In the genomic region with DNA sequence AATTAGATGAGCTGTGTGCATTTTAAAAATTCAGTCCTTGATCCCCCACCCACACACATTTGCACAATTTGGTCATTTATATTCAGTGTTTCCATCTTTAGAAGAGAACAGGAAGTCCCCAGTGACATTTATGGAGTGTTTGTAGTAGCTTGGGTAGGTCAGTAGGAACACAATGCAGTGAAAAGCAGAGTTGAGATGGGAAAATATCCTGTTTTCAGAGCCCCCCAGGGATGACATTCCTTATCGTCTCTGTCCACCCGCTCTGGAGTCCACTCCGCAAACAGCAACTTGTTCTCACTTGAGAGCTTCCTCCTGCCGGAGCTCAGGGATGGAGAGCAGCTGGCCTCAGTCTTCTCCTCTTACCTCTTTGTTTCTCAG, we compare ENCODE assay signal across 1 cellular context.
A peak's percentile ranks its signal among the peaks of the same experiment; 100 is the strongest.
TF ChIP-seq lines count a peak whose summit lies in the region.

No MANE protein-coding gene starts in this region.

TF ChIP-seq in GM12878, 131 proteins besides CTCF, POLR2A, EP300 and RAD21 (continued from another document):
- TF ChIP-seq, protein P1, sequence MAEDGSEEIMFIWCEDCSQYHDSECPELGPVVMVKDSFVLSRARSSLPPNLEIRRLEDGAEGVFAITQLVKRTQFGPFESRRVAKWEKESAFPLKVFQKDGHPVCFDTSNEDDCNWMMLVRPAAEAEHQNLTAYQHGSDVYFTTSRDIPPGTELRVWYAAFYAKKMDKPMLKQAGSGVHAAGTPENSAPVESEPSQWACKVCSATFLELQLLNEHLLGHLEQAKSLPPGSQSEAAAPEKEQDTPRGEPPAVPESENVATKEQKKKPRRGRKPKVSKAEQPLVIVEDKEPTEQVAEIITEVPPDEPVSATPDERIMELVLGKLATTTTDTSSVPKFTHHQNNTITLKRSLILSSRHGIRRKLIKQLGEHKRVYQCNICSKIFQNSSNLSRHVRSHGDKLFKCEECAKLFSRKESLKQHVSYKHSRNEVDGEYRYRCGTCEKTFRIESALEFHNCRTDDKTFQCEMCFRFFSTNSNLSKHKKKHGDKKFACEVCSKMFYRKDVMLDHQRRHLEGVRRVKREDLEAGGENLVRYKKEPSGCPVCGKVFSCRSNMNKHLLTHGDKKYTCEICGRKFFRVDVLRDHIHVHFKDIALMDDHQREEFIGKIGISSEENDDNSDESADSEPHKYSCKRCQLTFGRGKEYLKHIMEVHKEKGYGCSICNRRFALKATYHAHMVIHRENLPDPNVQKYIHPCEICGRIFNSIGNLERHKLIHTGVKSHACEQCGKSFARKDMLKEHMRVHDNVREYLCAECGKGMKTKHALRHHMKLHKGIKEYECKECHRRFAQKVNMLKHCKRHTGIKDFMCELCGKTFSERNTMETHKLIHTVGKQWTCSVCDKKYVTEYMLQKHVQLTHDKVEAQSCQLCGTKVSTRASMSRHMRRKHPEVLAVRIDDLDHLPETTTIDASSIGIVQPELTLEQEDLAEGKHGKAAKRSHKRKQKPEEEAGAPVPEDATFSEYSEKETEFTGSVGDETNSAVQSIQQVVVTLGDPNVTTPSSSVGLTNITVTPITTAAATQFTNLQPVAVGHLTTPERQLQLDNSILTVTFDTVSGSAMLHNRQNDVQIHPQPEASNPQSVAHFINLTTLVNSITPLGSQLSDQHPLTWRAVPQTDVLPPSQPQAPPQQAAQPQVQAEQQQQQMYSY (CRISPR knock-in tag; IDR thresholded peaks at IDR 0.05): no peak
- TF ChIP-seq ATF7 (IDR thresholded peaks at IDR 0.05; ENCODE audit: low read depth) (0 out of 2 replicates have a peak, but pooled peaks have one; percentile 30), MTA3 (IDR thresholded peaks at IDR 0.05; ENCODE audit: borderline replicate concordance, low read length) (0 out of 2 replicates have a peak, but pooled peaks have one; percentile 20), SMAD1 (IDR thresholded peaks at IDR 0.05; ENCODE audit: low read depth, partially characterized antibody) (no peak), BRCA1 (IDR thresholded peaks at IDR 0.05; ENCODE audit: low read depth, low read length) (no peak), CBX5 (IDR thresholded peaks at IDR 0.05; ENCODE audit: low read depth) (0 out of 2 replicates have a peak, but pooled peaks have one; percentile 16), IKZF2 (IDR thresholded peaks at IDR 0.05) (0 out of 4 replicates have a peak, but pooled peaks of 1 of the 2 experiments have one; percentile 4), TCF7 (IDR thresholded peaks at IDR 0.05; ENCODE audit: borderline replicate concordance) (no peak), MEF2A (IDR thresholded peaks at IDR 0.05; ENCODE audit: insufficient read depth, low read depth, low read length) (0 out of 2 replicates have a peak, but pooled peaks have one; percentile 53), SRF (IDR thresholded peaks at IDR 0.05; ENCODE audit: low read depth in 2 of 2, low read length in 2 of 2) (0 out of 4 replicates have a peak, but pooled peaks of 1 of the 2 experiments have one; percentile 55), RELA (IDR thresholded peaks at IDR 0.05; ENCODE audit: borderline replicate concordance, partially characterized antibody) (no peak), BACH1 (IDR thresholded peaks at IDR 0.05; ENCODE audit: borderline replicate concordance) (no peak), GABPA (IDR thresholded peaks at IDR 0.05; ENCODE audit: low read depth) (no peak), CBX3 (IDR thresholded peaks at IDR 0.05; ENCODE audit: borderline replicate concordance, low read depth) (no peak), JUNB (IDR thresholded peaks at IDR 0.05) (no peak), CREM (IDR thresholded peaks at IDR 0.05; ENCODE audit: low read depth) (0 out of 2 replicates have a peak, but pooled peaks have one; percentile 9), SPI1 (IDR thresholded peaks at IDR 0.05; ENCODE audit: borderline replicate concordance, insufficient read depth, low read depth, low read length) (peak; percentile 25; the same call in 1 of the 2 replicates)
- TF ChIP-seq, protein P2, sequence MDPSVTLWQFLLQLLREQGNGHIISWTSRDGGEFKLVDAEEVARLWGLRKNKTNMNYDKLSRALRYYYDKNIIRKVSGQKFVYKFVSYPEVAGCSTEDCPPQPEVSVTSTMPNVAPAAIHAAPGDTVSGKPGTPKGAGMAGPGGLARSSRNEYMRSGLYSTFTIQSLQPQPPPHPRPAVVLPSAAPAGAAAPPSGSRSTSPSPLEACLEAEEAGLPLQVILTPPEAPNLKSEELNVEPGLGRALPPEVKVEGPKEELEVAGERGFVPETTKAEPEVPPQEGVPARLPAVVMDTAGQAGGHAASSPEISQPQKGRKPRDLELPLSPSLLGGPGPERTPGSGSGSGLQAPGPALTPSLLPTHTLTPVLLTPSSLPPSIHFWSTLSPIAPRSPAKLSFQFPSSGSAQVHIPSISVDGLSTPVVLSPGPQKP (IDR thresholded peaks at IDR 0.05; ENCODE audit: low read depth, low read length): peak; percentile 52; the same call in 1 of the 2 replicates
- TF ChIP-seq, protein P3, sequence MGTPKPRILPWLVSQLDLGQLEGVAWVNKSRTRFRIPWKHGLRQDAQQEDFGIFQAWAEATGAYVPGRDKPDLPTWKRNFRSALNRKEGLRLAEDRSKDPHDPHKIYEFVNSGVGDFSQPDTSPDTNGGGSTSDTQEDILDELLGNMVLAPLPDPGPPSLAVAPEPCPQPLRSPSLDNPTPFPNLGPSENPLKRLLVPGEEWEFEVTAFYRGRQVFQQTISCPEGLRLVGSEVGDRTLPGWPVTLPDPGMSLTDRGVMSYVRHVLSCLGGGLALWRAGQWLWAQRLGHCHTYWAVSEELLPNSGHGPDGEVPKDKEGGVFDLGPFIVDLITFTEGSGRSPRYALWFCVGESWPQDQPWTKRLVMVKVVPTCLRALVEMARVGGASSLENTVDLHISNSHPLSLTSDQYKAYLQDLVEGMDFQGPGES (IDR thresholded peaks at IDR 0.05): no peak
